Comparison of ENCODE assay signal across 20 cellular contexts in genomic region chr5:167709625-167710024, GRCh38.
DNase-seq lines count a peak whose midpoint lies in the region; ATAC-seq lines count a peak whose summit lies in the region.
"Had no signal": no experiment of that assay in that cellular context is flagged by ENCODE, and none has a peak within 500 bp of the region (broad histone marks: within the 10 kb centered on the region; RNA-seq: fewer than 3 reads in every experiment).

No MANE protein-coding gene starts in this region.

- no peak overlapping the region for H3K4me3 ChIP-seq in SJCRH30
- H3K4me3 ChIP-seq: lung, upper lobe of right lung had no signal

- H3K4me1 ChIP-seq in SJCRH30, result no peaks in the 10 kb centered on the region
- H3K4me1 ChIP-seq: parathyroid adenoma, upper lobe of right lung had no signal

- H3K27me3 ChIP-seq in SJCRH30, result peaks cover 8% of the 10 kb centered on the region; the same call in 1 of the 2 replicates
- H3K27me3 ChIP-seq: upper lobe of right lung had no signal

- no peaks in the 10 kb centered on the region for H3K9me3 ChIP-seq in SJCRH30 (replicated peaks)
- H3K9me3 ChIP-seq: upper lobe of right lung had no signal

- H3K27ac ChIP-seq in SJCRH30, result no peak overlapping the region
- H3K27ac ChIP-seq: parathyroid adenoma, upper lobe of right lung had no signal

- ATAC-seq in GM18502 (IDR thresholded peaks at IDR 0.05; ENCODE audit: poor library complexity, unreplicated experiment), result peak; percentile 60
- ATAC-seq in GM19395 (IDR thresholded peaks at IDR 0.05; ENCODE audit: unreplicated experiment), result peak; percentile 76
- ATAC-seq in HG02623 (IDR thresholded peaks at IDR 0.05; ENCODE audit: unreplicated experiment), result peak; percentile 59
- peak; percentile 83 for ATAC-seq in HG03439 (IDR thresholded peaks at IDR 0.05; ENCODE audit: unreplicated experiment)
- ATAC-seq: upper lobe of right lung had no signal

- DNase-seq in retina, result no peak
- DNase-seq in islet precursor cell, result no peak
- no peak for DNase-seq in SJCRH30
- DNase-seq in middle frontal gyrus (ENCODE audit: extremely low spot score, low spot score), result no peak
- DNase-seq: activated CD4-positive, alpha-beta T cell treated with anti-CD3 and anti-CD28 coated beads, Interleukin-2, amount 50 U/mL, for 4 hours; activated naive CD4-positive, alpha-beta T cell treated with anti-CD3 and anti-CD28 coated beads, Interleukin-2, amount 10 ng/mL, durations not matched to agents 7 days and 5 days; Karpas-422; naive B cell; NCI-H1105; NCI-H2107; NCI-H524; SHP77 treated with DMSO at 0.1 percent for 48 hours; stimulated activated CD4-positive, alpha-beta T cell treated with anti-CD3 and anti-CD28 coated beads, Interleukin-2, amount 100 ng/mL, for 48 hours; upper lobe of right lung had no signal

- H3K36me3 ChIP-seq in SJCRH30, result no peaks in the 10 kb centered on the region
- H3K36me3 ChIP-seq: upper lobe of right lung had no signal
